ENCODE assay signal across 20 cellular contexts in the genomic region with DNA sequence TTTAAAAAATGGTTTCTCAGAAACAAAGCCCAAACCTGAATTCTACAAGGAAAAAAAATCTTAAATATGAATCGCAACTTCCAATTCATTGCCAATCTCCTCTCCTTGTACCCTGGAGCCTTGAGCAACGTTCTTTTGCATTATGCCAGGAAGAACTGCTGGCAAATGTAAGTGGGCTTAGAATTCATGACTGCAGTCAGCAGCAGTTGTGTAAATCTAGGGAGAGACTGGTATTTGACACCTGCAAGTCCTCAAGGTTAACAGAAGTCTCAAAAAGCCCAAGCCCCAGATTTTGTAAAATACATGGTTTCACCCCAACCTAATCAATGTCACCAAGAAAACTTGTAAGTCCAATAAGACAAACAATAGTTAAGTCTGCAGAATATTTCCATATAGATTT. TPM values are rescaled to one million over a fixed set of nuclear protein-coding genes. Genes with fewer than 3 reads are reported as not detected.
DNase-seq lines count a peak whose midpoint lies in the region; ATAC-seq, FAIRE-seq and TF ChIP-seq lines count a peak whose summit lies in the region.
"Had no signal": no experiment of that assay in that cellular context is flagged by ENCODE, and none has a peak within 500 bp of the region (broad histone marks: within the 10 kb centered on the region; RNA-seq: fewer than 3 reads in every experiment).

No MANE protein-coding gene starts in this region.

- no peaks in the 10 kb centered on the region for H3K9me3 ChIP-seq in cardiac muscle cell (ENCODE audit: low read depth)
- no peaks in the 10 kb centered on the region for H3K9me3 ChIP-seq in left ventricle myocardium inferior (replicated peaks)
- no peaks in the 10 kb centered on the region for H3K9me3 ChIP-seq in RWPE2 (ENCODE audit: severe bottlenecking)
- H3K9me3 ChIP-seq in HepG2 (ENCODE audit: low read length), result no peaks in the 10 kb centered on the region
- H3K9me3 ChIP-seq: Caco-2, HAP-1 had no signal

- no peak overlapping the region for H3K4me3 Mint-ChIP-seq in CD14-positive monocyte
- no peak overlapping the region for H3K4me3 Mint-ChIP-seq in activated naive CD4-positive, alpha-beta T cell treated with anti-CD3 and anti-CD28 coated beads for 36 hours

- peaks cover 15 to 16% of the 10 kb centered on the region in 2 donors for H3K36me3 Mint-ChIP-seq in CD14-positive monocyte
- peaks cover 7% of the 10 kb centered on the region for H3K36me3 Mint-ChIP-seq in activated naive CD4-positive, alpha-beta T cell treated with anti-CD3 and anti-CD28 coated beads for 36 hours (ENCODE audit: low read depth)

- no peak for TF ChIP-seq POLR2A in HepG2 (IDR thresholded peaks at IDR 0.05; ENCODE audit: insufficient read depth in 1 of 2, low read depth in 2 of 2, low read length in 2 of 2)

- peaks cover 16% of the 10 kb centered on the region for H3K4me1 Mint-ChIP-seq in CD14-positive monocyte
- peaks cover 35% of the 10 kb centered on the region for H3K4me1 Mint-ChIP-seq in activated naive CD4-positive, alpha-beta T cell treated with anti-CD3 and anti-CD28 coated beads for 36 hours (ENCODE audit: low read depth)

- no peak overlapping the region for H3K4me2 ChIP-seq in HepG2 (ENCODE audit: low read depth, low read length)

- in situ Hi-C loops in HepG2 (cut with HindIII; ENCODE audit: extremely low pct_ligation_motif_present, low pct_unique_long_range_greater_than_20kb), result no loop called here

- peaks cover 26% of the 10 kb centered on the region for H3K4me1 ChIP-seq in cardiac muscle cell (ENCODE audit: low read depth)
- peaks cover 58% of the 10 kb centered on the region for H3K4me1 ChIP-seq in left ventricle myocardium inferior
- peaks cover 53% of the 10 kb centered on the region for H3K4me1 ChIP-seq in RWPE2 (ENCODE audit: insufficient read depth, poor library complexity, severe bottlenecking)
- peaks cover 82% of the 10 kb centered on the region for H3K4me1 ChIP-seq in HepG2 (ENCODE audit: insufficient read depth, low read length)

- POLR2A ChIA-PET in HepG2 (lab: Yijun Ruan, JAX), result no interaction called here

- BruUV-seq in HepG2 (replicated peaks; lab: Mats Ljungman, UMichigan), result no TSS peak

- no peak for ATAC-seq in RWPE2 (ENCODE audit: low read depth)
- no peak for ATAC-seq in HepG2
- no peak for ATAC-seq in GM18867 (IDR thresholded peaks at IDR 0.05; ENCODE audit: unreplicated experiment)
- ATAC-seq in GM19324 (IDR thresholded peaks at IDR 0.05; ENCODE audit: low FRiP score, unreplicated experiment), result no peak
- ATAC-seq: Panc1, Right ventricle myocardium inferior had no signal

- no peak for TF ChIP-seq CTCF in cardiac muscle cell (IDR thresholded peaks at IDR 0.05; ENCODE audit: low read depth, low read length)
- TF ChIP-seq CTCF in left ventricle myocardium inferior (IDR thresholded peaks at IDR 0.05; ENCODE audit: borderline replicate concordance), result no peak
- TF ChIP-seq CTCF in RWPE2 (IDR thresholded peaks at IDR 0.05; ENCODE audit: poor library complexity, severe bottlenecking), result no peak
- TF ChIP-seq CTCF in HepG2 (CRISPR knock-in tag; IDR thresholded peaks at IDR 0.05), result no peak
- TF ChIP-seq CTCF in CD14-positive monocyte (IDR thresholded peaks at IDR 0.05), result no peak

- no peaks in the 10 kb centered on the region for H3K9me3 Mint-ChIP-seq in CD14-positive monocyte
- H3K9me3 Mint-ChIP-seq in activated naive CD4-positive, alpha-beta T cell treated with anti-CD3 and anti-CD28 coated beads for 36 hours, result no peaks in the 10 kb centered on the region

- TF ChIP-seq EP300 in HepG2 (IDR thresholded peaks at IDR 0.05; ENCODE audit: low read depth in 2 of 2, low read length in 2 of 2), result no peak
- TF ChIP-seq EP300 in HepG2 (CRISPR knock-in tag; IDR thresholded peaks at IDR 0.05; ENCODE audit: borderline replicate concordance), result no peak

- H3K9ac ChIP-seq in HepG2 (ENCODE audit: insufficient read depth, low read depth, low read length), result no peak overlapping the region

- TF ChIP-seq RAD21 in HepG2 (CRISPR knock-in tag; IDR thresholded peaks at IDR 0.05), result no peak

- H3K27me3 ChIP-seq in cardiac muscle cell (no peaks in the 10 kb centered on the region), left ventricle myocardium inferior (ENCODE audit: low read depth) (no peaks in the 10 kb centered on the region), RWPE2 (ENCODE audit: insufficient read depth, poor library complexity, severe bottlenecking) (no peaks in the 10 kb centered on the region), HepG2 (ENCODE audit: control insufficient read depth in 1 of 2, insufficient read depth in 2 of 2, low read length in 2 of 2) (no peaks in the 10 kb centered on the region)

- no peaks in the 10 kb centered on the region for H3K36me3 ChIP-seq in cardiac muscle cell
- no peaks in the 10 kb centered on the region for H3K36me3 ChIP-seq in left ventricle myocardium inferior
- peaks cover 85% of the 10 kb centered on the region for H3K36me3 ChIP-seq in RWPE2 (ENCODE audit: low read depth)
- H3K36me3 ChIP-seq in HepG2 (replicated peaks in 1 of 2; ENCODE audit: control insufficient read depth in 1 of 2, insufficient read depth in 2 of 2, low read length in 2 of 2), result peaks cover 2 to 20% of the 10 kb centered on the region in 2 experiments
- H3K36me3 ChIP-seq: HAP-1 had no signal

- FAIRE-seq in HepG2 (lab: Jason Lieb, UNC), result no peak
- FAIRE-seq: A204.1 had no signal

- H3K27me3 Mint-ChIP-seq in CD14-positive monocyte (ENCODE audit: low read depth in 3 of 3), result peaks cover 0 to 3% (median 0%) of the 10 kb centered on the region in 3 donors
- no peaks in the 10 kb centered on the region for H3K27me3 Mint-ChIP-seq in activated naive CD4-positive, alpha-beta T cell treated with anti-CD3 and anti-CD28 coated beads for 36 hours (ENCODE audit: low read depth)

- CTCF ChIA-PET in HepG2 (lab: Yijun Ruan, JAX; ENCODE audit: low intra/inter-chr PET ratio, low total read pairs), result no interaction called here
- CTCF ChIA-PET in activated naive CD4-positive, alpha-beta T cell treated with anti-CD3 and anti-CD28 coated beads for 36 hours (lab: Charles Lee), result no interaction called here

- peaks cover 94% of the 10 kb centered on the region for H4K20me1 ChIP-seq in HepG2 (ENCODE audit: insufficient read depth, low read length)

- peak overlapping the region; percentile 30 for H3K27ac ChIP-seq in cardiac muscle cell
- H3K27ac ChIP-seq in left ventricle myocardium inferior (replicated peaks), result no peak overlapping the region
- peak overlapping the region; percentile 2 for H3K27ac ChIP-seq in RWPE2 (ENCODE audit: poor library complexity, severe bottlenecking)
- no peak overlapping the region for H3K27ac ChIP-seq in HepG2 (ENCODE audit: extremely low read length, insufficient read depth, low read length)
- H3K27ac ChIP-seq: SK-N-MC had no signal

- WGBS in HepG2 (ENCODE audit: low lambda C conversion rate), result 96% methylated on average over 2 of the region's 2 CpGs

- no peak overlapping the region for H3K27ac Mint-ChIP-seq in CD14-positive monocyte
- no peak overlapping the region for H3K27ac Mint-ChIP-seq in activated naive CD4-positive, alpha-beta T cell treated with anti-CD3 and anti-CD28 coated beads for 36 hours

- intact Hi-C loops in left ventricle myocardium inferior (cut with micrococcal nuclease) (no loop called here), HepG2 (cut with micrococcal nuclease; ENCODE audit: unreplicated experiment) (no loop called here), CD14-positive monocyte (cut with micrococcal nuclease) (no loop called here)
- intact Hi-C loops in activated naive CD4-positive, alpha-beta T cell treated with anti-CD3 and anti-CD28 coated beads for 36 hours (cut with micrococcal nuclease), result no loop called here

- no peak overlapping the region for H3K4me3 ChIP-seq in cardiac muscle cell
- no peak overlapping the region for H3K4me3 ChIP-seq in left ventricle myocardium inferior
- no peak overlapping the region for H3K4me3 ChIP-seq in RWPE2 (ENCODE audit: severe bottlenecking)
- no peak overlapping the region for H3K4me3 ChIP-seq in HepG2 (replicated peaks in 1 of 3; ENCODE audit: insufficient read depth in 1 of 3, low read depth in 2 of 3, low read length in 3 of 3)
- H3K4me3 ChIP-seq: HAP-1, SK-N-MC had no signal

- no peak for DNase-seq in cardiac muscle cell (ENCODE audit: low read depth in 1 of 2, low spot score in 1 of 2)
- no peak for DNase-seq in left ventricle myocardium inferior
- DNase-seq in RWPE2 (ENCODE audit: low spot score), result no peak
- DNase-seq in HepG2 (ENCODE audit: low spot score), result no peak
- DNase-seq in CD14-positive monocyte (ENCODE audit: low spot score), result no peak
- no peak for DNase-seq in activated naive CD4-positive, alpha-beta T cell treated with anti-CD3 and anti-CD28 coated beads for 36 hours
- DNase-seq: Caco-2, KG1, NCI-H1048, NCI-H146, NCI-H2081, NCI-H510A, NCI-H82 had no signal

- H3K79me2 ChIP-seq in HepG2 (ENCODE audit: insufficient read depth, low read length), result peaks cover 94% of the 10 kb centered on the region

- no peak overlapping the region for H2AFZ ChIP-seq in HepG2 (ENCODE audit: low read length)

RNA-seq across cellular contexts. Expression of gene ELL2, which starts 31.5 kb away (rescaled TPM):
- total RNA-seq in cardiac muscle cell (22.1 and 41.8 TPM in 2 replicates), left ventricle myocardium inferior (21.0 TPM), HepG2 (2016; rRNA removed; fragmentation: Illumina TruSeq; extraction: Trizol) (64.5 and 78.9 TPM in 2 replicates)
- polyA plus RNA-seq in cardiac muscle cell (18.7 and 36.7 TPM in 2 replicates), HepG2 (2011; rRNA removed) (75.7 and 97.1 TPM in 2 replicates), CD14-positive monocyte (1 to 10 TPM; 3.1 to 5.8 TPM)
- total RNA-seq in HepG2 (2016; cell fraction: cytosol; rRNA removed; fragmentation: Illumina TruSeq; extraction: Trizol; ENCODE audit: low read depth), result 19.2 and 20.4 TPM in 2 replicates
- 69.3 and 74.8 TPM in 2 replicates for total RNA-seq in HepG2 (2016; cell fraction: insoluble cytoplasmic fraction; rRNA removed; fragmentation: Illumina TruSeq; extraction: Trizol)
- total RNA-seq in HepG2 (2016; cell fraction: membrane; rRNA removed; fragmentation: Illumina TruSeq; extraction: Trizol), result 73.2 and 75.4 TPM in 2 replicates
- total RNA-seq in HepG2 (2016; cell fraction: nucleus; rRNA removed; fragmentation: Illumina TruSeq; extraction: Trizol), result 121 and 123 TPM in 2 replicates
- 40.8 and 54.3 TPM in 2 replicates for polyA plus RNA-seq in HepG2 (2011; cell fraction: cytosol; rRNA removed)
- 68.9 and 74.9 TPM in 2 replicates for polyA plus RNA-seq in HepG2 (2011; cell fraction: nucleus; rRNA removed)
- polyA plus RNA-seq in HepG2 (2012), result 87.7 and 101 TPM in 2 replicates
- polyA plus RNA-seq in HepG2 (2016; cell fraction: cytosol; fragmentation: Illumina TruSeq; extraction: Trizol; ENCODE audit: low read depth), result 13.4 and 15.1 TPM in 2 replicates
- polyA plus RNA-seq in HepG2 (2016; cell fraction: insoluble cytoplasmic fraction; fragmentation: Illumina TruSeq; extraction: Trizol; ENCODE audit: low read depth), result 81.1 and 83.2 TPM in 2 replicates
- 49.0 and 50.1 TPM in 2 replicates for polyA plus RNA-seq in HepG2 (2016; cell fraction: membrane; fragmentation: Illumina TruSeq; extraction: Trizol; ENCODE audit: low read depth)
- 115 and 124 TPM in 2 replicates for polyA plus RNA-seq in HepG2 (2016; cell fraction: nucleus; fragmentation: Illumina TruSeq; extraction: Trizol; ENCODE audit: insufficient read depth, low read depth)
- 37.6 and 93.4 TPM in 2 replicates for polyA minus RNA-seq in HepG2 (2011; rRNA and poly(A)+ RNA removed; ENCODE audit: low replicate concordance)
- 82.9 and 96.7 TPM in 2 replicates for polyA minus RNA-seq in HepG2 (2011; cell fraction: cytosol; rRNA and poly(A)+ RNA removed)
- 685 and 799 TPM in 2 replicates for polyA minus RNA-seq in HepG2 (2011; cell fraction: nucleus; rRNA and poly(A)+ RNA removed)
- 10 to 100 TPM; 75.0 to 78.6 TPM for total RNA-seq in activated naive CD4-positive, alpha-beta T cell treated with anti-CD3 and anti-CD28 coated beads for 36 hours

Comparison
In these comparisons a context has a peak if more than half of its experiments do, and no peak if none do; other contexts are left out.
1. H3K27ac ChIP-seq: peak in cardiac muscle cell (single experiment) and RWPE2 (single experiment); none in left ventricle myocardium inferior (single experiment) and HepG2 (single experiment).